ENCODE assay signal across 13 cellular contexts in the genomic region with DNA sequence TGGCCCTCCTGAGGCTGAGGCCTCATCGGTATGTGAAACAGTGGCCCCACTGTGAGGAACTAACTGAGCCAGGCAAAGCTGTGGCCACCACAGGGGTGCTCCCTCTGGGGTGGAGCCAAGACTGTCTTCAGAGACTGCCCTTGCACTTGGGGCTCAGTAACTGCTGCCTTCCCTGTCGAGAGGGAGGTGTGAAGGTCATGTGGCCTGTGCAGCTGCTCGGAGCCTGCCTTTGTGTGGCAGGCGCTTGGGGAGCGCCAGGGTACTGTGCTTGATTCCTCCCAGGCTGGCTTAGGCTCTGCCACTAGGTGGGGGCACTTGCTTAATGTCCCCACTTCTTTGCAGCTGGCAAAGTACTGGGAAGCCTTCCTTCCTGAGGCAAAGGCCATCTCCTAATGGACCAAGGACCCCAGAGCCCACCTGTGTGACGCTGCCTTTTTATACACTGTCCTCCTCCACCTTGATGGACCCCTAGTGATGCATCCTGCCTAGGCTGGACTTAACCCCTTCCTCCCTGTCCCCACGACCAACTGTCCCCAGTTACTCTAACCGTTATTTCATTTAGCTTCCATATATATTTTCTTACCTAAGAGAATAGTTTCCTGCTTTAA. TPM values are rescaled to one million over a fixed set of nuclear protein-coding genes. Genes with fewer than 3 reads are reported as not detected.
DNase-seq lines count a peak whose midpoint lies in the region; ATAC-seq and TF ChIP-seq lines count a peak whose summit lies in the region.
"Had no signal": no experiment of that assay in that cellular context is flagged by ENCODE, and none has a peak within 500 bp of the region (broad histone marks: within the 10 kb centered on the region; RNA-seq: fewer than 3 reads in every experiment).

No MANE protein-coding gene starts in this region.

- H3K27me3 ChIP-seq in body of pancreas: no peaks in the 10 kb centered on the region
- H3K27me3 ChIP-seq: esophagus squamous epithelium had no signal

- no peaks in the 10 kb centered on the region for H3K9me3 ChIP-seq in OCI-LY7 (ENCODE audit: low read length)
- no peaks in the 10 kb centered on the region for H3K9me3 ChIP-seq in body of pancreas
- H3K9me3 ChIP-seq: esophagus squamous epithelium had no signal

- H3K4me2 ChIP-seq in OCI-LY7 (ENCODE audit: low read length): no peak overlapping the region

- H3K4me1 ChIP-seq in OCI-LY7 (ENCODE audit: insufficient read depth, low read length, poor library complexity, severe bottlenecking): no peaks in the 10 kb centered on the region
- no peaks in the 10 kb centered on the region for H3K4me1 ChIP-seq in body of pancreas
- H3K4me1 ChIP-seq: parathyroid adenoma had no signal

- peaks cover 6% of the 10 kb centered on the region for H3K36me3 Mint-ChIP-seq in natural killer cell

- no peaks in the 10 kb centered on the region for H3K79me2 ChIP-seq in OCI-LY7 (ENCODE audit: insufficient read depth, low read depth, low read length)
- H3K79me2 ChIP-seq: parathyroid adenoma had no signal

- BruUV-seq in OCI-LY7 (replicated peaks; lab: Mats Ljungman, UMichigan): no TSS peak

- H3K27ac ChIP-seq in OCI-LY7 (ENCODE audit: low read depth, low read length, poor library complexity, severe bottlenecking) (no peak overlapping the region), body of pancreas (no peak overlapping the region)
- H3K27ac ChIP-seq: esophagus squamous epithelium, parathyroid adenoma had no signal

- no peaks in the 10 kb centered on the region for H3K27me3 Mint-ChIP-seq in natural killer cell (ENCODE audit: low read depth in 2 of 2)
- H3K27me3 Mint-ChIP-seq: CD4-positive, alpha-beta memory T cell had no signal

- no peak overlapping the region for H3K27ac Mint-ChIP-seq in natural killer cell
- H3K27ac Mint-ChIP-seq: T-helper 2 cell treated with Interferon-gamma antibody and Interleukin-4, amounts not matched to agents 5 μg/mL and 100 μg/mL, for 36 hours had no signal

- intact Hi-C loops in OCI-LY7 (cut with micrococcal nuclease; ENCODE audit: unreplicated experiment): no loop called here
- intact Hi-C loops in natural killer cell (cut with micrococcal nuclease): no loop called here
- intact Hi-C loops in body of pancreas (cut with DNase I): no loop called here

- TF ChIP-seq CTCF in GM12865 (IDR thresholded peaks at IDR 0.05; ENCODE audit: insufficient read depth, low read depth, low read length, missing control alignments): peak; percentile 20
- peak; percentile 45; the same call in 1 of the 2 replicates for TF ChIP-seq CTCF in OCI-LY7 (conservative IDR thresholded peaks at IDR 0.05; ENCODE audit: low read length)
- TF ChIP-seq CTCF in natural killer cell (IDR thresholded peaks at IDR 0.05): no peak
- peak in 1 of 7 experiments; percentile 7 for TF ChIP-seq CTCF in body of pancreas (IDR thresholded peaks at IDR 0.05)

- no peak overlapping the region for H3K4me3 ChIP-seq in GM12865 (ENCODE audit: low read depth, low read length)
- no peak overlapping the region for H3K4me3 ChIP-seq in OCI-LY7 (ENCODE audit: low read depth, low read length, poor library complexity, severe bottlenecking)
- H3K4me3 ChIP-seq in body of pancreas: no peak overlapping the region
- H3K4me3 ChIP-seq: esophagus squamous epithelium had no signal

- no peaks in the 10 kb centered on the region for H3K9me2 ChIP-seq in OCI-LY7 (ENCODE audit: insufficient read depth, low read length)

- TF ChIP-seq POLR2A in body of pancreas (IDR thresholded peaks at IDR 0.05): no peak

- no peaks in the 10 kb centered on the region for H4K20me1 ChIP-seq in OCI-LY7 (ENCODE audit: insufficient read depth, low read length)

- POLR2A ChIA-PET in OCI-LY7 (lab: Charles Lee): interaction anchor here (0.7 to 1.1 kb wide), 2 partner anchors 13 to 1669 kb away, joined by 4 to 6 read pairs; no protein-coding TSS in a partner anchor

- no peak overlapping the region for H2AFZ ChIP-seq in OCI-LY7 (ENCODE audit: low read length)
- H2AFZ ChIP-seq: parathyroid adenoma had no signal

- DNase-seq in GM12865 (ENCODE audit: low read depth): peak; percentile 21
- DNase-seq in OCI-LY7 (ENCODE audit: low spot score): peak; percentile 38
- peak; percentile 18 for DNase-seq in germinal center (ENCODE audit: low spot score)
- DNase-seq in natural killer cell: no peak
- DNase-seq in body of pancreas: no peak
- DNase-seq in DMS114 treated with DMSO at 0.1 percent for 48 hours (lab: John Stamatoyannopoulos, UW; ENCODE audit: unreplicated experiment): no peak
- DNase-seq in stimulated activated naive CD8-positive, alpha-beta T cell treated with anti-CD3 and anti-CD28 coated beads, Interleukin-15, Interleukin-2, amounts not matched to agents 100 U/mL and 50 U/mL, for 24 hours: no peak
- DNase-seq: CD4-positive, alpha-beta memory T cell; esophagus squamous epithelium; NCI-H1105 treated with DMSO at 0.1 percent for 48 hours had no signal

- WGBS in body of pancreas, 2 donors: 48 to 70% methylated on average over 5 to 8 of the region's 8 CpGs

- H3K36me3 ChIP-seq in OCI-LY7 (ENCODE audit: insufficient read depth, low read length) (peaks cover 73% of the 10 kb centered on the region), body of pancreas (replicated peaks in 1 of 2; ENCODE audit: insufficient read depth in 1 of 2, low read depth in 2 of 2) (peaks cover 10 to 33% of the 10 kb centered on the region in 2 donors)

- H3K9me3 Mint-ChIP-seq in natural killer cell: no peaks in the 10 kb centered on the region
- H3K9me3 Mint-ChIP-seq: CD4-positive, alpha-beta memory T cell; T-helper 2 cell treated with Interferon-gamma antibody and Interleukin-4, amounts not matched to agents 5 μg/mL and 100 μg/mL, for 36 hours had no signal

- ATAC-seq in natural killer cell (peak; percentile 31 to 49 (median 41)), body of pancreas (no peak), HG02870 (IDR thresholded peaks at IDR 0.05; ENCODE audit: unreplicated experiment) (no peak)
- no peak for ATAC-seq in stimulated activated naive CD8-positive, alpha-beta T cell treated with anti-CD3 and anti-CD28 coated beads, Interleukin-15, Interleukin-2, amounts not matched to agents 100 U/mL and 50 U/mL, for 24 hours

- CTCF ChIA-PET in OCI-LY7 (lab: Charles Lee; ENCODE audit: unreplicated experiment): no interaction called here

- H3K4me3 Mint-ChIP-seq in natural killer cell: no peak overlapping the region
- H3K4me3 Mint-ChIP-seq: CD4-positive, alpha-beta memory T cell; T-helper 2 cell treated with Interferon-gamma antibody and Interleukin-4, amounts not matched to agents 5 μg/mL and 100 μg/mL, for 36 hours had no signal

- peaks cover 0 to 8% of the 10 kb centered on the region in 2 donors for H3K4me1 Mint-ChIP-seq in natural killer cell

RNA-seq across cellular contexts. Expression of gene SNX22, which starts 14.2 kb away (rescaled TPM):
- 63.1 and 65.7 TPM in 2 replicates for total RNA-seq in OCI-LY7 (2014; rRNA removed; shearing (Covaris generic))
- total RNA-seq in OCI-LY7 (2022) (61.6 and 68.8 TPM in 2 replicates), natural killer cell (under 1 TPM; 0.41 to 0.80 (median 0.75) TPM), body of pancreas (under 1 TPM; under 0.01 to 0.78 TPM)

RNA-seq across cellular contexts. Expression of gene PPIB, which starts 25.5 kb away (rescaled TPM):
- total RNA-seq in OCI-LY7 (2014; rRNA removed; shearing (Covaris generic)): 243 and 263 TPM in 2 replicates
- total RNA-seq in OCI-LY7 (2022) (248 and 307 TPM in 2 replicates), natural killer cell (100 to 1,000 TPM; 234 to 298 (median 251) TPM), body of pancreas (1,000 to 10,000 TPM in 1 of 2 donors, 100 to 1,000 TPM in 1; 159 to 1,343 TPM)

RNA-seq across cellular contexts. Expression of gene SNX1, which starts 41.5 kb away (rescaled TPM):
- 30.1 and 39.4 TPM in 2 replicates for total RNA-seq in OCI-LY7 (2014; rRNA removed; shearing (Covaris generic))
- total RNA-seq in OCI-LY7 (2022): 126 and 129 TPM in 2 replicates
- 100 to 1,000 TPM; 110 to 141 (median 111) TPM for total RNA-seq in natural killer cell
- 10 to 100 TPM; 26.7 to 27.4 TPM for total RNA-seq in body of pancreas

RNA-seq across cellular contexts. Expression of gene CIAO2A, which starts 43.7 kb away (rescaled TPM):
- 71.6 and 84.7 TPM in 2 replicates for total RNA-seq in OCI-LY7 (2014; rRNA removed; shearing (Covaris generic))
- 78.7 and 86.7 TPM in 2 replicates for total RNA-seq in OCI-LY7 (2022)
- 10 to 100 TPM; 20.2 to 23.9 (median 22.9) TPM for total RNA-seq in natural killer cell
- total RNA-seq in body of pancreas: 10 to 100 TPM; 48.1 to 57.1 TPM

Comparison
In these comparisons a context has a peak if more than half of its experiments do, and no peak if none do; other contexts are left out.
1. DNase-seq: peak in GM12865 (single experiment), OCI-LY7 (single experiment) and germinal center (single experiment); none in natural killer cell (single experiment), body of pancreas (0 of 4), DMS114 treated with DMSO at 0.1 percent for 48 hours (single experiment) and stimulated activated naive CD8-positive, alpha-beta T cell treated with anti-CD3 and anti-CD28 coated beads, Interleukin-15, Interleukin-2, amounts not matched to agents 100 U/mL and 50 U/mL, for 24 hours (single experiment).
2. ATAC-seq: peak in natural killer cell (3 of 3); none in body of pancreas (single experiment), stimulated activated naive CD8-positive, alpha-beta T cell treated with anti-CD3 and anti-CD28 coated beads, Interleukin-15, Interleukin-2, amounts not matched to agents 100 U/mL and 50 U/mL, for 24 hours (single experiment) and HG02870 (single experiment).
3. RNA of gene SNX22, which starts 14.2 kb away (total RNA-seq): 61.6 to 68.8 TPM in OCI-LY7; under 0.01 to 0.78 TPM in body of pancreas and 0.41 to 0.80 TPM in natural killer cell; every median in the first group is over 10 times any median in the second.